13 cellular contexts compared by ENCODE assay signal in genomic region chr9:76624381-76625048, GRCh38.
DNase-seq lines count a peak whose midpoint lies in the region; ATAC-seq and TF ChIP-seq lines count a peak whose summit lies in the region.
"Had no signal": no experiment of that assay in that cellular context is flagged by ENCODE, and none has a peak within 500 bp of the region (broad histone marks: within the 10 kb centered on the region; RNA-seq: fewer than 3 reads in every experiment).

No MANE protein-coding gene starts in this region.

- no peaks in the 10 kb centered on the region for H3K9me3 ChIP-seq in hepatocyte (ENCODE audit: low read depth)
- H3K9me3 ChIP-seq: spleen had no signal

- DNase-seq in hepatocyte (ENCODE audit: low spot score) (no peak), lower leg skin (ENCODE audit: low spot score in 2 of 2) (no peak), inferior parietal cortex (ENCODE audit: extremely low spot score) (no peak), AG20443 (ENCODE audit: low spot score) (no peak)
- no peak for DNase-seq in activated T-cell treated with anti-CD3 and anti-CD28 coated beads, Interleukin-2, amount 50 U/mL, for 4 hours
- DNase-seq: activated gamma-delta T cell treated with Interleukin-2 at 50 U/mL for 16 hours, dermis blood vessel endothelial cell, DMS 273 treated with DMSO at 0.1 percent for 48 hours, spleen had no signal

- H3K4me3 ChIP-seq in hepatocyte (no peak overlapping the region), lower leg skin (ENCODE audit: low read depth, poor library complexity, severe bottlenecking) (no peak overlapping the region)
- H3K4me3 ChIP-seq: spleen had no signal

- 81% methylated on average over 5 of the region's 5 CpGs for WGBS in hepatocyte (ENCODE audit: low lambda C conversion rate, missing lambda C conversion rate)
- 78 to 84% methylated on average over 5 of the region's 5 CpGs for WGBS in lower leg skin, 2 donors

- peaks cover 6% of the 10 kb centered on the region for H3K27me3 Mint-ChIP-seq in activated T-cell treated with anti-CD3 and anti-CD28 coated beads, Interleukin-2, amount 50 U/mL, for 4 hours (ENCODE audit: low read depth)

- H3K4me1 Mint-ChIP-seq in activated T-cell treated with anti-CD3 and anti-CD28 coated beads, Interleukin-2, amount 50 U/mL, for 4 hours (ENCODE audit: low read depth), result peaks cover 5% of the 10 kb centered on the region

- no peaks in the 10 kb centered on the region for H3K36me3 Mint-ChIP-seq in activated T-cell treated with anti-CD3 and anti-CD28 coated beads, Interleukin-2, amount 50 U/mL, for 4 hours (ENCODE audit: insufficient read depth)

- H3K27ac ChIP-seq in hepatocyte, result peak overlapping the region; percentile 19

- no peak for TF ChIP-seq POLR2A in lower leg skin (IDR thresholded peaks at IDR 0.05)

- no peaks in the 10 kb centered on the region for H4K20me1 ChIP-seq in hepatocyte (ENCODE audit: insufficient read depth, poor library complexity, severe bottlenecking)

- intact Hi-C loops in lower leg skin (cut with DNase I; ENCODE audit: low total_unique reads), result no loop called here

- H3K4me2 ChIP-seq in hepatocyte, result no peak overlapping the region

- peaks cover 17% of the 10 kb centered on the region for H3K4me1 ChIP-seq in hepatocyte (ENCODE audit: insufficient read depth)

- no peak overlapping the region for H3K4me3 Mint-ChIP-seq in activated T-cell treated with anti-CD3 and anti-CD28 coated beads, Interleukin-2, amount 50 U/mL, for 4 hours
- H3K4me3 Mint-ChIP-seq: stimulated activated naive CD8-positive, alpha-beta T cell treated with anti-CD3 and anti-CD28 coated beads, Interleukin-15, Interleukin-2, amounts not matched to agents 100 ng/mL and 50 ng/mL, for 24 hours had no signal

- no peak overlapping the region for H2AFZ ChIP-seq in hepatocyte

- H3K27me3 ChIP-seq in hepatocyte, result no peaks in the 10 kb centered on the region
- H3K27me3 ChIP-seq: spleen had no signal

- no peaks in the 10 kb centered on the region for H3K36me3 ChIP-seq in hepatocyte (replicated peaks; ENCODE audit: insufficient read depth, low read depth)

- no peaks in the 10 kb centered on the region for H3K79me2 ChIP-seq in hepatocyte

- no peaks in the 10 kb centered on the region for H3K9me3 Mint-ChIP-seq in activated T-cell treated with anti-CD3 and anti-CD28 coated beads, Interleukin-2, amount 50 U/mL, for 4 hours
- H3K9me3 Mint-ChIP-seq: stimulated activated naive CD8-positive, alpha-beta T cell treated with anti-CD3 and anti-CD28 coated beads, Interleukin-15, Interleukin-2, amounts not matched to agents 100 ng/mL and 50 ng/mL, for 24 hours had no signal

- H3K9me2 ChIP-seq in hepatocyte (replicated peaks; ENCODE audit: insufficient read depth), result no peaks in the 10 kb centered on the region

- TF ChIP-seq CTCF in hepatocyte (IDR thresholded peaks at IDR 0.05; ENCODE audit: poor library complexity) (no peak), lower leg skin (IDR thresholded peaks at IDR 0.05) (no peak)

- ATAC-seq in GM18870 (IDR thresholded peaks at IDR 0.05; ENCODE audit: unreplicated experiment) (peak; percentile 98), GM21737 (IDR thresholded peaks at IDR 0.05; ENCODE audit: unreplicated experiment) (peak; percentile 90), HG03280 (IDR thresholded peaks at IDR 0.05; ENCODE audit: unreplicated experiment) (peak; percentile 96)
- no peak for ATAC-seq in activated T-cell treated with anti-CD3 and anti-CD28 coated beads, Interleukin-2, amount 50 U/mL, for 4 hours

Comparison
In these comparisons a context has a peak if more than half of its experiments do, and no peak if none do; other contexts are left out.
1. ATAC-seq: peak in GM18870 (single experiment), GM21737 (single experiment) and HG03280 (single experiment); none in activated T-cell treated with anti-CD3 and anti-CD28 coated beads, Interleukin-2, amount 50 U/mL, for 4 hours (0 of 2).